In the genomic region with DNA sequence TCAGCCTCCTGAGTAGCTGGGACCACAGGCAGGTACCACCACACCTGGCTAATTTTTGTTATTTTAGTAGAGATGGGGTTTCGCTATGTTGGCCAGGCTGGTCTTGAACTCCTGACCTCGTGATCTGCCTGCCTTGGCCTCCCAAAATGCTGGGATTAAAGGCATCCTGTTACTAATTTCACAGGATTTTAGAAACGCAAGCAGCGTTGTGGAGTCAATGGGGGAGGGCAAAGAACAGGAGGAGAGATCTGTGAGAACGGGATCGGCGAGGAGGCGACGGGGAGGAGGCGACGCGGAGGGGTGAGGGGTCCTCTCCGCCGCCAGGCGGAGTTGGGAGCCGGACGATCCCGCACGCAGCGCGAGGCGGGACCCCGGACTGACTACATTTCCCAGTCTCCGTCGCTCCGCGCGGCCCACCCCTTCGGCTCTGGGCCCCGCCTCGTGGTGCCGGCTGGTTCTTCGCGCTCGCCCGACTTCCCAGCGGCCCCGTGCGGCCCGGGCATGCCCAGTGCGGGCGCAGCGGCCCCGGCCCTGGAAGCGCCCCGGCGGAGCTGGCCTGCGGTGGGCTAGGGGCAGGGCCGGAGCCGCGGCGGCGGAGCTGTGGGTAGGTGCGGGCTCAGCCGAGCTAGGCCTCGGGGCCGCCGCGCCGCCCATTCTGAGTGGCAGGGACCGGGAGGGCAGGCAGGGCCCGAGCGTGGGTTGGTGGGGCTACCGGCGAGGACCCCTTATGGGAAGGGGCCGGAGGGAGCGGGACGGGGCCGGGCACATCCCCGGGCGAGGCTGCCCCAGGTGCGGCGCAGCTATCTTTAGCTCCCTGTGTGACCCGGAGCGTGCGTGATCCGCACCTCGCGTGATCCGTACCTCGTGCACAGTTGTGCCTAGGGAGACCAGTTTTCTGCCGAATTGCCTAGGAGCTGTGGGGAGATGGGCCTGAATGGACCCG, we compare ENCODE assay signal across 8 cellular contexts. TPM values are rescaled to one million over a fixed set of nuclear protein-coding genes. Genes with fewer than 3 reads are reported as not detected.
DNase-seq lines count a peak whose midpoint lies in the region; ATAC-seq, FAIRE-seq and TF ChIP-seq lines count a peak whose summit lies in the region.

A gene (plus strand): TSS at position 508 of the 943 bp plus-strand sequence. CDS start 3,051 bp downstream, outside the sequence.

- H3K9me3 ChIP-seq in adrenal gland (replicated peaks in 1 of 3) (no peaks in the 10 kb centered on the region), heart right ventricle (no peaks in the 10 kb centered on the region), upper lobe of right lung (no peaks in the 10 kb centered on the region)

- peak within 1 kb of the TSS in 3 of 4 donors; percentile 37 to 95 (median 52) for H3K4me3 ChIP-seq in adrenal gland
- H3K4me3 ChIP-seq in heart right ventricle, result peak within 1 kb of the TSS; percentile 83 to 98 (median 89)
- H3K4me3 ChIP-seq in upper lobe of right lung, result peak within 1 kb of the TSS; percentile 98

- no peaks in the 10 kb centered on the region for H3K27me3 Mint-ChIP-seq in T-cell

- peak; percentile 42 to 75 (median 70) for TF ChIP-seq CTCF in adrenal gland (IDR thresholded peaks at IDR 0.05)
- TF ChIP-seq CTCF in heart right ventricle (IDR thresholded peaks at IDR 0.05), result peak; percentile 57 to 87 (median 78)
- peak; percentile 78 for TF ChIP-seq CTCF in upper lobe of right lung (IDR thresholded peaks at IDR 0.05)

- 1 to 2% (median 1%) methylated on average over 20 to 83 of the region's 83 CpGs for WGBS in adrenal gland, 4 donors
- WGBS in heart right ventricle, 2 donors, result 1% methylated on average over 77 to 83 of the region's 83 CpGs

- H3K27ac ChIP-seq in adrenal gland (peak within 1 kb of the TSS in 4 of 5 donors; percentile 19 to 94 (median 86)), heart right ventricle (peak within 1 kb of the TSS in 9 of 10 donors; percentile 78 to 96 (median 91)), upper lobe of right lung (peak within 1 kb of the TSS; percentile 92)

- intact Hi-C loops in adrenal gland (cut with DNase I), result no loop called here
- intact Hi-C loops in heart right ventricle (cut with DNase I), result loop anchor here in 3 of 10 donors (1.0 to 10.0 kb wide), 4 partner anchors 23 to 306 kb away; a partner anchor contains a TSS
- intact Hi-C loops in posterior vena cava (cut with DNase I), result no loop called here
- intact Hi-C loops in upper lobe of right lung (cut with DNase I), result no loop called here

- H3K27me3 ChIP-seq in adrenal gland (no peaks in the 10 kb centered on the region), heart right ventricle (no peaks in the 10 kb centered on the region), upper lobe of right lung (no peaks in the 10 kb centered on the region)

- H3K4me1 ChIP-seq in adrenal gland (replicated peaks in 1 of 2) (peaks cover 11 to 13% of the 10 kb centered on the region in 2 donors), heart right ventricle (peaks cover 0 to 23% (median 11%) of the 10 kb centered on the region in 9 donors), upper lobe of right lung (peaks cover 22% of the 10 kb centered on the region)

- H3K36me3 Mint-ChIP-seq in T-cell, result peaks cover 10% of the 10 kb centered on the region

- H3K36me3 ChIP-seq in adrenal gland (replicated peaks in 1 of 2), result peaks cover 0 to 16% of the 10 kb centered on the region in 2 donors
- peaks cover 0 to 23% (median 15%) of the 10 kb centered on the region in 9 donors for H3K36me3 ChIP-seq in heart right ventricle
- H3K36me3 ChIP-seq in upper lobe of right lung, result peaks cover 19% of the 10 kb centered on the region

- peak; percentile 96 for FAIRE-seq in GM12891 (lab: Jason Lieb, UNC)

- peak; percentile 43; the same call in 1 of the 2 replicates for TF ChIP-seq POLR2A in GM12891 (IDR thresholded peaks at IDR 0.05; ENCODE audit: low read depth, low read length)
- peak; percentile 79 to 86 for TF ChIP-seq POLR2A in adrenal gland (IDR thresholded peaks at IDR 0.05)

- peak; percentile 98 for ATAC-seq in HG02798 (IDR thresholded peaks at IDR 0.05; ENCODE audit: poor library complexity, unreplicated experiment)
- ATAC-seq in T-cell (replicated peaks in 1 of 4), result peak; percentile 96 to 98 (median 98)
- ATAC-seq in heart right ventricle, result peak; percentile 99 to 100 (median 100)
- peak; percentile 99 for ATAC-seq in upper lobe of right lung

- peak within 1 kb of the TSS; percentile 92 to 95 for H3K27ac Mint-ChIP-seq in T-cell

- peak within 1 kb of the TSS; percentile 89 to 93 (median 91) for H3K4me3 Mint-ChIP-seq in T-cell

- POLR2A ChIA-PET in T-cell (lab: Charles Lee), result interaction anchor here (0.5 to 2.1 kb wide), 10 partner anchors 17 to 702 kb away, joined by 3 to 14 read pairs (median 3); a partner anchor contains a TSS

- CTCF ChIA-PET in T-cell (lab: Charles Lee), result interaction anchor here (0.5 to 2.8 kb wide), 14 partner anchors 9 to 701 kb away, joined by 3 to 33 read pairs (median 3); a partner anchor contains a TSS

- H3K9me3 Mint-ChIP-seq in T-cell, result no peaks in the 10 kb centered on the region

- DNase-seq in GM12891 (ENCODE audit: insufficient read length, low spot score), result peak; percentile 80
- DNase-seq in NCI-H1417 treated with DMSO at 0.1 percent for 48 hours (lab: John Stamatoyannopoulos, UW), result peak; percentile 34
- peak; percentile 72 to 88 (median 80) for DNase-seq in T-cell
- peak; percentile 89 to 93 (median 92) for DNase-seq in adrenal gland
- peak; percentile 93 for DNase-seq in heart right ventricle
- DNase-seq in posterior vena cava (ENCODE audit: low spot score), result peak; percentile 97
- DNase-seq in upper lobe of right lung, result peak; percentile 96

- peaks cover 23 to 29% (median 24%) of the 10 kb centered on the region in 3 donors for H3K4me1 Mint-ChIP-seq in T-cell

TF ChIP-seq in GM12891, 5 proteins besides CTCF, POLR2A, EP300 and RAD21:
- TF ChIP-seq POLR2AphosphoS5 (IDR thresholded peaks at IDR 0.05; ENCODE audit: low read depth, low read length), result no peak
- TF ChIP-seq TAF1 (IDR thresholded peaks at IDR 0.05; ENCODE audit: low read depth, low read length), result 0 out of 2 replicates have a peak, but pooled peaks have one; percentile 32
- no peak for TF ChIP-seq POU2F2 (IDR thresholded peaks at IDR 0.05; ENCODE audit: low read depth, low read length)
- no peak for TF ChIP-seq SPI1 (IDR thresholded peaks at IDR 0.05; ENCODE audit: low read depth, low read length)
- TF ChIP-seq PAX5 (IDR thresholded peaks at IDR 0.05; ENCODE audit: insufficient read depth, low read length, severe bottlenecking), result peak; percentile 8

RNA-seq across cellular contexts. Expression of the gene that starts here (rescaled TPM):
- polyA plus RNA-seq in GM12891 (2012; ENCODE audit: low read depth, missing spikeins), result 35.7 TPM
- 10 to 100 TPM; 20.0 to 33.0 (median 29.9) TPM for total RNA-seq in T-cell
- 10 to 100 TPM; 39.8 to 55.7 (median 47.5) TPM for total RNA-seq in adrenal gland
- 10 to 100 TPM; 19.0 to 65.6 (median 23.5) TPM for polyA plus RNA-seq in adrenal gland
- 10 to 100 TPM; 43.3 to 73.7 (median 51.5) TPM for total RNA-seq in heart right ventricle
- 10 to 100 TPM; 16.5 to 72.9 TPM for polyA plus RNA-seq in heart right ventricle
- 10 to 100 TPM; 52.5 to 57.5 TPM for total RNA-seq in posterior vena cava
- total RNA-seq in upper lobe of right lung, result 69.6 TPM

Comparison
In these comparisons a context has a peak if more than half of its experiments do, and no peak if none do; other contexts are left out.
1. Peak in every context shown above with its lines: DNase-seq, ATAC-seq, H3K4me3 ChIP-seq and H3K27ac ChIP-seq.
2. DNase-seq: peak in every context shown above with its lines; median percentile 97 in posterior vena cava; 96 in upper lobe of right lung; 93 in heart right ventricle; 92 in adrenal gland; 80 in GM12891; 80 in T-cell; 34 in NCI-H1417 treated with DMSO at 0.1 percent for 48 hours.